Comparison of ENCODE assay signal across 9 cellular contexts in genomic region chr10:103757531-103758293, GRCh38.
DNase-seq lines count a peak whose midpoint lies in the region; ATAC-seq and TF ChIP-seq lines count a peak whose summit lies in the region.
"Had no signal": no experiment of that assay in that cellular context is flagged by ENCODE, and none has a peak within 500 bp of the region (broad histone marks: within the 10 kb centered on the region; RNA-seq: fewer than 3 reads in every experiment).

No MANE protein-coding gene starts in this region.

- H3K9me3 ChIP-seq in CD8-positive, alpha-beta memory T cell (ENCODE audit: low read length): peaks cover under 1% of the 10 kb centered on the region
- H3K9me3 ChIP-seq in psoas muscle: no peaks in the 10 kb centered on the region

- POLR2A ChIA-PET in CD8-positive, alpha-beta memory T cell (lab: Charles Lee): no interaction called here

- intact Hi-C loops in psoas muscle (cut with DNase I): loop anchor here in 1 of 2 donors (1.0 to 5.0 kb wide), 2 partner anchors 85 to 102 kb away; no protein-coding TSS in a partner anchor

- WGBS in psoas muscle, 3 donors: 59 to 67% (median 60%) methylated on average over 18 of the region's 18 CpGs

- CTCF ChIA-PET in CD8-positive, alpha-beta memory T cell (lab: Charles Lee): interaction anchor here (1.7 to 3.6 kb wide), 2 partner anchors 15 to 89 kb away, joined by 4 to 15 read pairs; no protein-coding TSS in a partner anchor

- peaks cover 31% of the 10 kb centered on the region for H3K4me1 ChIP-seq in CD8-positive, alpha-beta memory T cell (ENCODE audit: insufficient read depth, low read length)
- peaks cover 65% of the 10 kb centered on the region for H3K4me1 ChIP-seq in psoas muscle

- peaks cover 0 to 1% (median under 1%) of the 10 kb centered on the region in 5 donors for H3K9me3 Mint-ChIP-seq in CD8-positive, alpha-beta memory T cell

- H3K27me3 ChIP-seq in CD8-positive, alpha-beta memory T cell (ENCODE audit: insufficient read depth, low read length, poor library complexity, severe bottlenecking): no peaks in the 10 kb centered on the region
- no peaks in the 10 kb centered on the region for H3K27me3 ChIP-seq in psoas muscle (ENCODE audit: insufficient read depth in 3 of 3, low read length in 2 of 3)

- ATAC-seq in psoas muscle: peak; percentile 61 to 71 (median 66)
- ATAC-seq: HCT116 had no signal

- no peaks in the 10 kb centered on the region for H3K27me3 Mint-ChIP-seq in CD8-positive, alpha-beta memory T cell

- H3K27ac ChIP-seq in CD8-positive, alpha-beta memory T cell (ENCODE audit: low read depth, low read length): no peak overlapping the region
- peak overlapping the region; percentile 99 for H3K27ac ChIP-seq in psoas muscle

- no peaks in the 10 kb centered on the region for H3K36me3 Mint-ChIP-seq in CD8-positive, alpha-beta memory T cell

- H3K4me3 Mint-ChIP-seq in CD8-positive, alpha-beta memory T cell: peak overlapping the region in 5 of 7 donors; percentile 28 to 51 (median 44)

- DNase-seq in CD8-positive, alpha-beta memory T cell: peak; percentile 3 to 61 (median 37)
- DNase-seq in M059J (ENCODE audit: low read depth) (peak; percentile 71), fibroblast of pulmonary artery (ENCODE audit: low read depth) (peak; percentile 73), psoas muscle (peak; percentile 52 to 75), OCI-M2 (lab: John Stamatoyannopoulos, UW; ENCODE audit: unreplicated experiment) (no peak), HuH-7 (ENCODE audit: low spot score) (no peak), GM19240 (ENCODE audit: insufficient read length, low spot score) (no peak)
- DNase-seq in activated CD4-positive, alpha-beta T cell treated with anti-CD3 and anti-CD28 coated beads, Interleukin-2, amount 50 U/mL, for 48 hours: peak; percentile 72 to 76

- no peak overlapping the region for H3K4me3 ChIP-seq in CD8-positive, alpha-beta memory T cell (ENCODE audit: low read length)
- H3K4me3 ChIP-seq in fibroblast of pulmonary artery (replicated peaks; ENCODE audit: low read depth, low read length) (no peak overlapping the region), psoas muscle (no peak overlapping the region)

- TF ChIP-seq CTCF in fibroblast of pulmonary artery (IDR thresholded peaks at IDR 0.05; ENCODE audit: low read length, missing control alignments) (no peak), psoas muscle (IDR thresholded peaks at IDR 0.05) (no peak)

- no peaks in the 10 kb centered on the region for H3K36me3 ChIP-seq in CD8-positive, alpha-beta memory T cell (ENCODE audit: insufficient read depth, low read length)
- H3K36me3 ChIP-seq in psoas muscle (ENCODE audit: insufficient read depth in 1 of 2, low read depth in 1 of 2): no peaks in the 10 kb centered on the region

- H3K27ac Mint-ChIP-seq in CD8-positive, alpha-beta memory T cell: peak overlapping the region in 5 of 8 donors; percentile 14 to 72 (median 27)

- H3K4me1 Mint-ChIP-seq in CD8-positive, alpha-beta memory T cell: peaks cover 24 to 30% (median 30%) of the 10 kb centered on the region in 3 donors

Comparison
In these comparisons a context has a peak if more than half of its experiments do, and no peak if none do; other contexts are left out.
1. DNase-seq: peak in CD8-positive, alpha-beta memory T cell (5 of 5), M059J (single experiment), activated CD4-positive, alpha-beta T cell treated with anti-CD3 and anti-CD28 coated beads, Interleukin-2, amount 50 U/mL, for 48 hours (2 of 2), fibroblast of pulmonary artery (single experiment) and psoas muscle (2 of 2); none in OCI-M2 (single experiment), HuH-7 (single experiment) and GM19240 (single experiment).